ENCODE assay signal across 14 cellular contexts in the genomic region with DNA sequence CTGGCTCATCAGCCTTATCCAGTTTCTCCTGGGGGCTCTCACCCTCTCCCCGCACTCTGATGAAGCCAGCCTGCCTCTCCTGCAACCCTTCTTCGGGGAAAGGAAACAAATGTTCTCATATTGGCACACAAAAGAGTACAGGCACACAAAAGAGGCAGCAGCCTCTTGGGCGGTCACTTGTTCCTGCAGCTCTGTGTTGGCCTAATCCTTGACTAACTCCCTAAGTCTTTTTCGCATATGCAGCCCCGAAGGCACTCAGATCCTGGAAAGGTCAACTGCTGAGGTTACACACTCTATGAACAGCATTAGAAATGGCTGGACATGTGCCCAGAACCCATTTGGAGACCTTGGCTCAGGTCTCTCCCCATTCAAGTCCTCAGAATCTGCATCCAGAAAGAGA. TPM values are rescaled to one million over a fixed set of nuclear protein-coding genes. Genes with fewer than 3 reads are reported as not detected.
DNase-seq lines count a peak whose midpoint lies in the region; ATAC-seq and TF ChIP-seq lines count a peak whose summit lies in the region.
"Had no signal": no experiment of that assay in that cellular context is flagged by ENCODE, and none has a peak within 500 bp of the region (broad histone marks: within the 10 kb centered on the region; RNA-seq: fewer than 3 reads in every experiment).

No MANE protein-coding gene starts in this region.

- no peaks in the 10 kb centered on the region for H3K27me3 Mint-ChIP-seq in natural killer cell treated with Interleukin-12 subunit alpha and Interleukin-12 subunit beta and Interleukin-15 and Interleukin-18, amount 100 ng/mL, for 72 hours
- H3K27me3 Mint-ChIP-seq: activated CD4-positive, alpha-beta T cell treated with anti-CD3 and anti-CD28 coated beads for 36 hours; activated T-cell treated with anti-CD3 and anti-CD28 coated beads, Interleukin-2, amount 50 U/mL, for 24 hours had no signal

- H3K4me3 Mint-ChIP-seq in natural killer cell treated with Interleukin-12 subunit alpha and Interleukin-12 subunit beta and Interleukin-15 and Interleukin-18, amount 100 ng/mL, for 72 hours, result no peak overlapping the region
- H3K4me3 Mint-ChIP-seq: activated CD4-positive, alpha-beta T cell treated with anti-CD3 and anti-CD28 coated beads for 36 hours; activated T-cell treated with anti-CD3 and anti-CD28 coated beads, Interleukin-2, amount 50 U/mL, for 24 hours had no signal

- no peaks in the 10 kb centered on the region for H3K36me3 Mint-ChIP-seq in natural killer cell treated with Interleukin-12 subunit alpha and Interleukin-12 subunit beta and Interleukin-15 and Interleukin-18, amount 100 ng/mL, for 72 hours

- no peak overlapping the region for H3K4me2 ChIP-seq in osteoblast (ENCODE audit: insufficient read depth, low read length)

- H3K4me1 ChIP-seq in osteoblast (ENCODE audit: insufficient read depth, low read length), result peaks cover 8% of the 10 kb centered on the region
- peaks cover 0 to 24% (median 13%) of the 10 kb centered on the region in 4 donors for H3K4me1 ChIP-seq in tibial nerve
- H3K4me1 ChIP-seq: BE2C had no signal

- ATAC-seq in left cardiac atrium, result peak; percentile 64 to 77
- no peak for ATAC-seq in natural killer cell treated with Interleukin-12 subunit alpha and Interleukin-12 subunit beta and Interleukin-15 and Interleukin-18, amount 100 ng/mL, for 72 hours
- ATAC-seq: activated CD4-positive, alpha-beta T cell treated with anti-CD3 and anti-CD28 coated beads for 36 hours had no signal

- peak; percentile 20 for DNase-seq in astrocyte of the hippocampus (ENCODE audit: low read depth, low spot score)
- DNase-seq in left cardiac atrium, result peak; percentile 75
- DNase-seq in osteoblast (ENCODE audit: insufficient read length, low spot score, missing footprints), result peak; percentile 4
- peak; percentile 44 to 71 for DNase-seq in tibial nerve (ENCODE audit: low spot score in 2 of 2)
- DNase-seq in DMS53 treated with DMSO at 0.1 percent for 48 hours (lab: John Stamatoyannopoulos, UW; ENCODE audit: unreplicated experiment), result no peak
- no peak for DNase-seq in natural killer cell treated with Interleukin-12 subunit alpha and Interleukin-12 subunit beta and Interleukin-15 and Interleukin-18, amount 100 ng/mL, for 72 hours (ENCODE audit: low spot score)
- no peak for DNase-seq in NOMO-1 treated with dmso at 0.1 percent for 144 hours (lab: John Stamatoyannopoulos, UW; ENCODE audit: unreplicated experiment)
- DNase-seq in epidermal melanocyte (ENCODE audit: insufficient read length, low spot score), result no peak
- DNase-seq: activated CD4-positive, alpha-beta T cell treated with anti-CD3 and anti-CD28 coated beads for 36 hours; activated T-cell treated with anti-CD3 and anti-CD28 coated beads, Interleukin-2, amount 50 U/mL, for 24 hours; BE2C; DMS53; glutamatergic neuron; NCI-H1092 treated with DMSO at 0.1 percent for 48 hours had no signal

- H3K27me3 ChIP-seq in osteoblast (ENCODE audit: insufficient read depth, low read length) (peaks cover 16% of the 10 kb centered on the region), tibial nerve (no peaks in the 10 kb centered on the region)
- H3K27me3 ChIP-seq: BE2C had no signal

- no peaks in the 10 kb centered on the region for H3K9me3 Mint-ChIP-seq in natural killer cell treated with Interleukin-12 subunit alpha and Interleukin-12 subunit beta and Interleukin-15 and Interleukin-18, amount 100 ng/mL, for 72 hours
- H3K9me3 Mint-ChIP-seq: activated T-cell treated with anti-CD3 and anti-CD28 coated beads, Interleukin-2, amount 50 U/mL, for 24 hours had no signal

- intact Hi-C loops in left cardiac atrium (cut with DNase I), result no loop called here

- no peak overlapping the region for H3K27ac Mint-ChIP-seq in natural killer cell treated with Interleukin-12 subunit alpha and Interleukin-12 subunit beta and Interleukin-15 and Interleukin-18, amount 100 ng/mL, for 72 hours
- H3K27ac Mint-ChIP-seq: activated CD4-positive, alpha-beta T cell treated with anti-CD3 and anti-CD28 coated beads for 36 hours; activated T-cell treated with anti-CD3 and anti-CD28 coated beads, Interleukin-2, amount 50 U/mL, for 24 hours had no signal

- no peaks in the 10 kb centered on the region for H3K4me1 Mint-ChIP-seq in natural killer cell treated with Interleukin-12 subunit alpha and Interleukin-12 subunit beta and Interleukin-15 and Interleukin-18, amount 100 ng/mL, for 72 hours (ENCODE audit: low read depth in 2 of 2)
- H3K4me1 Mint-ChIP-seq: activated CD4-positive, alpha-beta T cell treated with anti-CD3 and anti-CD28 coated beads for 36 hours had no signal

- TF ChIP-seq CTCF in osteoblast (IDR thresholded peaks at IDR 0.05; ENCODE audit: extremely low read depth, low read depth, low read length) (no peak), tibial nerve (IDR thresholded peaks at IDR 0.05) (no peak)

- no peak overlapping the region for H2AFZ ChIP-seq in osteoblast (ENCODE audit: low read length)

- H3K4me3 ChIP-seq in osteoblast (ENCODE audit: insufficient read depth, low read length) (no peak overlapping the region), tibial nerve (no peak overlapping the region)

- no peaks in the 10 kb centered on the region for H3K79me2 ChIP-seq in osteoblast (ENCODE audit: insufficient read depth, low read length)

- no peaks in the 10 kb centered on the region for H4K20me1 ChIP-seq in osteoblast (ENCODE audit: insufficient read depth, low read length)

- WGBS in tibial nerve, 2 donors, result 35 to 46% methylated on average over 5 of the region's 5 CpGs

- no peak for TF ChIP-seq POLR2A in tibial nerve (IDR thresholded peaks at IDR 0.05)

- no peak for TF ChIP-seq EP300 in tibial nerve (IDR thresholded peaks at IDR 0.05)

- H3K36me3 ChIP-seq in osteoblast (ENCODE audit: insufficient read depth, low read length) (no peaks in the 10 kb centered on the region), tibial nerve (no peaks in the 10 kb centered on the region)
- H3K36me3 ChIP-seq: BE2C had no signal

- no peak overlapping the region for H3K27ac ChIP-seq in osteoblast (ENCODE audit: low read depth, low read length)
- peak overlapping the region in 3 of 4 donors; percentile 51 to 77 (median 71) for H3K27ac ChIP-seq in tibial nerve

- no peaks in the 10 kb centered on the region for H3K9me3 ChIP-seq in osteoblast (ENCODE audit: low read depth, low read length)
- no peaks in the 10 kb centered on the region for H3K9me3 ChIP-seq in tibial nerve
- H3K9me3 ChIP-seq: BE2C had no signal

RNA-seq across cellular contexts. Expression of a gene that starts 7.4 kb away (rescaled TPM):
- total RNA-seq in left cardiac atrium (1 to 10 TPM in 1 of 2 donors, under 1 TPM in 1; 0.34 to 2.6 TPM), osteoblast (not detected in 2 replicates), tibial nerve (under 1 TPM in 1 of 4 donors, not detected in 3; 0.63 TPM)
- not detected for total RNA-seq in natural killer cell treated with Interleukin-12 subunit alpha and Interleukin-12 subunit beta and Interleukin-15 and Interleukin-18, amount 100 ng/mL, for 72 hours
- total RNA-seq: activated CD4-positive, alpha-beta T cell treated with anti-CD3 and anti-CD28 coated beads for 36 hours had no signal

RNA-seq across cellular contexts. Expression of a gene that starts 25.0 kb away (rescaled TPM):
- total RNA-seq in left cardiac atrium (1 to 10 TPM; 8.2 to 9.2 TPM), osteoblast (4.7 and 5.0 TPM in 2 replicates), tibial nerve (10 to 100 TPM; 10.7 to 18.8 (median 15.7) TPM)
- 10 to 100 TPM; 23.9 to 51.3 TPM for total RNA-seq in natural killer cell treated with Interleukin-12 subunit alpha and Interleukin-12 subunit beta and Interleukin-15 and Interleukin-18, amount 100 ng/mL, for 72 hours

RNA-seq across cellular contexts. Expression of a gene that starts 27.7 kb away (rescaled TPM):
- total RNA-seq in left cardiac atrium, result under 1 TPM; 0.65 to 0.94 TPM
- 0.88 and 1.1 TPM in 2 replicates for total RNA-seq in osteoblast
- 1 to 10 TPM in 2 of 4 donors, under 1 TPM in 1, not detected in 1; 0.44 to 7.1 (median 2.1) TPM for total RNA-seq in tibial nerve
- total RNA-seq in natural killer cell treated with Interleukin-12 subunit alpha and Interleukin-12 subunit beta and Interleukin-15 and Interleukin-18, amount 100 ng/mL, for 72 hours, result 10 to 100 TPM; 35.8 to 76.7 TPM

Comparison
In these comparisons a context has a peak if more than half of its experiments do, and no peak if none do; other contexts are left out.
1. DNase-seq: peak in astrocyte of the hippocampus (single experiment), left cardiac atrium (single experiment), osteoblast (single experiment) and tibial nerve (2 of 2); none in DMS53 treated with DMSO at 0.1 percent for 48 hours (single experiment), natural killer cell treated with Interleukin-12 subunit alpha and Interleukin-12 subunit beta and Interleukin-15 and Interleukin-18, amount 100 ng/mL, for 72 hours (single experiment), NOMO-1 treated with dmso at 0.1 percent for 144 hours (single experiment) and epidermal melanocyte (single experiment).
2. ATAC-seq: peak in left cardiac atrium (2 of 2); none in natural killer cell treated with Interleukin-12 subunit alpha and Interleukin-12 subunit beta and Interleukin-15 and Interleukin-18, amount 100 ng/mL, for 72 hours (0 of 2).
3. RNA of a gene that starts 27.7 kb away (total RNA-seq): 35.8 to 76.7 TPM in natural killer cell treated with Interleukin-12 subunit alpha and Interleukin-12 subunit beta and Interleukin-15 and Interleukin-18, amount 100 ng/mL, for 72 hours; 0.44 to 7.1 TPM in tibial nerve, 0.88 to 1.1 TPM in osteoblast and 0.65 to 0.94 TPM in left cardiac atrium; every median in the first group is over 4 times any median in the second.